20 cellular contexts compared by ENCODE assay signal in genomic region chr18:33573193-33573592, GRCh38. TPM values are rescaled to one million over a fixed set of nuclear protein-coding genes. Genes with fewer than 3 reads are reported as not detected.
DNase-seq lines count a peak whose midpoint lies in the region; ATAC-seq and TF ChIP-seq lines count a peak whose summit lies in the region.
"Had no signal": no experiment of that assay in that cellular context is flagged by ENCODE, and none has a peak within 500 bp of the region (broad histone marks: within the 10 kb centered on the region; RNA-seq: fewer than 3 reads in every experiment).

No MANE protein-coding gene starts in this region.

- no peaks in the 10 kb centered on the region for H3K36me3 Mint-ChIP-seq in neural crest cell (ENCODE audit: low read depth)
- no peaks in the 10 kb centered on the region for H3K36me3 Mint-ChIP-seq in CD8-positive, alpha-beta T cell

- no peaks in the 10 kb centered on the region for H3K27me3 ChIP-seq in CD8-positive, alpha-beta T cell (ENCODE audit: insufficient read depth, low read length)

- CTCF ChIA-PET in CD8-positive, alpha-beta T cell (lab: Charles Lee): no interaction called here

- H3K27ac Mint-ChIP-seq in neural crest cell (ENCODE audit: unreplicated experiment): no peak overlapping the region
- no peak overlapping the region for H3K27ac Mint-ChIP-seq in CD8-positive, alpha-beta T cell

- H3K9me3 Mint-ChIP-seq in neural crest cell: no peaks in the 10 kb centered on the region
- H3K9me3 Mint-ChIP-seq in CD8-positive, alpha-beta T cell: peaks cover 2% of the 10 kb centered on the region

- TF ChIP-seq CTCF in neural crest cell (conservative IDR thresholded peaks at IDR 0.05): no peak
- TF ChIP-seq CTCF in CD8-positive, alpha-beta T cell (IDR thresholded peaks at IDR 0.05): no peak

- no peak overlapping the region for H3K4me3 ChIP-seq in CD8-positive, alpha-beta T cell (ENCODE audit: low read depth, low read length)
- H3K4me3 ChIP-seq: GM23248, SJCRH30 had no signal

- POLR2A ChIA-PET in CD8-positive, alpha-beta T cell (lab: Charles Lee): no interaction called here

- DNase-seq in NCI-H1092 treated with DMSO at 0.1 percent for 48 hours (lab: John Stamatoyannopoulos, UW) (peak; percentile 16), NCI-H1092 (lab: John Stamatoyannopoulos, UW) (no peak), NCI-H1436 (lab: John Stamatoyannopoulos, UW) (peak; percentile 34), NCI-H82 (lab: John Stamatoyannopoulos, UW) (peak; percentile 54), neural crest cell (ENCODE audit: low read depth, low spot score) (no peak)
- DNase-seq in CD8-positive, alpha-beta T cell: no peak
- no peak for DNase-seq in effector CD4-positive, alpha-beta T cell
- no peak for DNase-seq in stimulated activated naive CD4-positive, alpha-beta T cell treated with Interleukin-2 at 50 U/mL for 16 hours (lab: John Stamatoyannopoulos, UW)
- DNase-seq: C1 segment of cervical spinal cord, GM23248, NCI-H187 treated with DMSO at 0.1 percent for 48 hours, NCI-H2171 treated with DMSO at 0.1 percent for 48 hours, NCI-H446 treated with DMSO at 0.1 percent for 48 hours, OCI-M1, SJCRH30, SW 1271 had no signal

- H3K4me1 Mint-ChIP-seq in neural crest cell: peaks cover 35% of the 10 kb centered on the region
- H3K4me1 Mint-ChIP-seq in CD8-positive, alpha-beta T cell (ENCODE audit: low read depth): peaks cover 4% of the 10 kb centered on the region

- H3K36me3 ChIP-seq in CD8-positive, alpha-beta T cell (ENCODE audit: insufficient read depth, low read length): no peaks in the 10 kb centered on the region
- H3K36me3 ChIP-seq: SJCRH30 had no signal

- no peak overlapping the region for H3K27ac ChIP-seq in CD8-positive, alpha-beta T cell (ENCODE audit: low read depth, low read length)
- H3K27ac ChIP-seq: GM23248, SJCRH30 had no signal

- peak overlapping the region; percentile 48 for H3K4me3 Mint-ChIP-seq in neural crest cell
- no peak overlapping the region for H3K4me3 Mint-ChIP-seq in CD8-positive, alpha-beta T cell

- intact Hi-C loops in CD8-positive, alpha-beta T cell (cut with DNase I, micrococcal nuclease): no loop called here

- H3K27me3 Mint-ChIP-seq in neural crest cell (ENCODE audit: low read depth): peaks cover 8% of the 10 kb centered on the region
- peaks cover 5% of the 10 kb centered on the region for H3K27me3 Mint-ChIP-seq in CD8-positive, alpha-beta T cell (ENCODE audit: low read depth)

- H3K4me1 ChIP-seq in CD8-positive, alpha-beta T cell (ENCODE audit: insufficient read depth, low read length): no peaks in the 10 kb centered on the region
- H3K4me1 ChIP-seq: SJCRH30 had no signal

- no peaks in the 10 kb centered on the region for H3K9me3 ChIP-seq in CD8-positive, alpha-beta T cell (ENCODE audit: low read length)
- H3K9me3 ChIP-seq: SJCRH30 had no signal

- ATAC-seq in CD8-positive, alpha-beta T cell: no peak
- ATAC-seq: HCT116 had no signal

RNA-seq across cellular contexts. Expression of gene ASXL3, which starts 4.8 kb away (rescaled TPM):
- 14.5 and 18.2 TPM in 2 replicates for total RNA-seq in neural crest cell
- total RNA-seq in CD8-positive, alpha-beta T cell: not detected
- total RNA-seq: G401; GM23248; RPMI7951; SJCRH30; T-helper 2 cell treated with Interferon-gamma antibody and Interleukin-4, amounts not matched to agents 100 ng/mL and 5 ng/mL, for 36 hours had no signal

Comparison
In these comparisons a context has a peak if more than half of its experiments do, and no peak if none do; other contexts are left out.
1. DNase-seq: peak in NCI-H1092 treated with DMSO at 0.1 percent for 48 hours (single experiment), NCI-H1436 (single experiment) and NCI-H82 (single experiment); none in NCI-H1092 (single experiment), neural crest cell (single experiment), CD8-positive, alpha-beta T cell (0 of 7), effector CD4-positive, alpha-beta T cell (single experiment) and stimulated activated naive CD4-positive, alpha-beta T cell treated with Interleukin-2 at 50 U/mL for 16 hours (single experiment).
2. RNA of gene ASXL3, which starts 4.8 kb away (total RNA-seq): 14.5 to 18.2 TPM in neural crest cell; not detected in CD8-positive, alpha-beta T cell; every median in the first group is over 10 times any median in the second.